31 cellular contexts compared by ENCODE assay signal in genomic region chr6:131643855-131644460, GRCh38. TPM values are rescaled to one million over a fixed set of nuclear protein-coding genes. Genes with fewer than 3 reads are reported as not detected.
"Had no signal": no experiment of that assay in that cellular context is flagged by ENCODE, and none has a peak within 500 bp of the region (broad histone marks: within the 10 kb centered on the region; RNA-seq: fewer than 3 reads in every experiment).

No MANE protein-coding gene starts in this region.

- H3K4me1 ChIP-seq: esophagus squamous epithelium, heart right ventricle, lower lobe of right lung, pancreas, vagina had no signal

- H3K4me3 ChIP-seq: colonic mucosa, esophagus squamous epithelium, heart right ventricle, lower lobe of right lung, pancreas, suprapubic skin, vagina had no signal

- H3K36me3 ChIP-seq: colonic mucosa, esophagus squamous epithelium, heart right ventricle, lower lobe of right lung, neutrophil, pancreas, suprapubic skin, vagina had no signal

- ATAC-seq: heart right ventricle; left cardiac atrium; left ventricle myocardium superior; lower lobe of right lung; natural killer cell treated with Interleukin-12 subunit alpha and Interleukin-12 subunit beta and Interleukin-15 and Interleukin-18, amount 100 ng/mL, for 72 hours; sciatic nerve; stimulated activated naive CD8-positive, alpha-beta T cell treated with anti-CD3 and anti-CD28 coated beads, Interleukin-15, amount 100 ng/mL, for 72 hours had no signal

- FAIRE-seq: endothelial cell of umbilical vein, islet of Langerhans, pancreas had no signal

- DNase-seq: dermis blood vessel endothelial cell; effector memory CD4-positive, alpha-beta T cell; esophagus squamous epithelium; glutamatergic neuron; heart right ventricle; left cardiac atrium; left ventricle myocardium superior; lower lobe of right lung; naive B cell; stimulated activated CD4-positive, alpha-beta T cell treated with anti-CD3 and anti-CD28 coated beads, Interleukin-2, amount 100 ng/mL, for 24 hours; stimulated activated CD4-positive, alpha-beta T cell treated with anti-CD3 and anti-CD28 coated beads, Interleukin-4, amount 100 ng/mL, for 24 hours; stimulated activated naive CD4-positive, alpha-beta T cell; stimulated activated naive CD8-positive, alpha-beta T cell treated with anti-CD3 and anti-CD28 coated beads, Interleukin-15, amount 100 ng/mL, for 72 hours; trophoblast cell had no signal

- H3K9me3 ChIP-seq: colonic mucosa, esophagus squamous epithelium, heart right ventricle, lower lobe of right lung, neutrophil, pancreas, suprapubic skin, vagina had no signal

- H3K27ac ChIP-seq: esophagus squamous epithelium, heart right ventricle, lower lobe of right lung, neutrophil, pancreas, suprapubic skin, vagina had no signal

- H3K27me3 ChIP-seq: colonic mucosa, esophagus squamous epithelium, heart right ventricle, neutrophil, pancreas, suprapubic skin, vagina had no signal

RNA-seq across cellular contexts. Expression of gene ENPP3, which starts 6.9 kb away (rescaled TPM):
- total RNA-seq: chondrocyte, endothelial cell of umbilical vein, kidney epithelial cell, left ventricle myocardium superior had no signal
- polyA plus RNA-seq: endothelial cell of umbilical vein had no signal

RNA-seq across cellular contexts. Expression of gene OR2A4, which starts 57.2 kb away (rescaled TPM):
- total RNA-seq: chondrocyte, colonic mucosa, dermis blood vessel endothelial cell, endothelial cell of umbilical vein, epithelial cell of proximal tubule, heart right ventricle, kidney epithelial cell, left cardiac atrium, left ventricle myocardium superior, lower lobe of right lung, mesenteric fat pad, neural crest cell, pancreas, posterior vena cava, pulmonary artery endothelial cell, sciatic nerve, suprapubic skin, ureter, vagina had no signal
- polyA plus RNA-seq: endothelial cell of umbilical vein, heart right ventricle had no signal
